1 cellular context compared by ENCODE assay signal in genomic region chrX:40100537-40101429, GRCh38.
TF ChIP-seq lines count a peak whose summit lies in the region.

No MANE protein-coding gene starts in this region.

TF ChIP-seq in HCT116, 20 proteins besides CTCF, POLR2A, EP300 and RAD21 (continued from another document):
- TF ChIP-seq REST (IDR thresholded peaks at IDR 0.05; ENCODE audit: low read depth) (no peak), ZBTB33 (IDR thresholded peaks at IDR 0.05; ENCODE audit: extremely low read depth, insufficient replicate concordance, low read length) (no peak), EGR1 (IDR thresholded peaks at IDR 0.05; ENCODE audit: low read depth) (no peak), FOSL1 (IDR thresholded peaks at IDR 0.05; ENCODE audit: low read depth) (no peak), CEBPB (IDR thresholded peaks at IDR 0.05; ENCODE audit: low read depth) (no peak), MAX (IDR thresholded peaks at IDR 0.05) (no peak), ZFX (IDR thresholded peaks at IDR 0.05) (no peak), EZH2phosphoT487 (IDR thresholded peaks at IDR 0.05; ENCODE audit: borderline replicate concordance) (no peak), JUND (IDR thresholded peaks at IDR 0.05) (no peak)
